In genomic region chr1:9651565-9652378, GRCh38 we compare ENCODE assay signal across 8 cellular contexts. TPM values are rescaled to one million over a fixed set of nuclear protein-coding genes. Genes with fewer than 3 reads are reported as not detected.
DNase-seq lines count a peak whose midpoint lies in the region; ATAC-seq, FAIRE-seq and TF ChIP-seq lines count a peak whose summit lies in the region.

PIK3CD (plus strand) TSS chr1:9651731; CDS start chr1:9710456, 58,725 bp downstream.

- no peak for TF ChIP-seq CTCF in astrocyte of the cerebellum (IDR thresholded peaks at IDR 0.05; ENCODE audit: low read depth, low read length, missing control alignments)

- ATAC-seq in HG03280 (IDR thresholded peaks at IDR 0.05; ENCODE audit: unreplicated experiment), result peak; percentile 39
- ATAC-seq in GM21529 (IDR thresholded peaks at IDR 0.05; ENCODE audit: unreplicated experiment), result no peak

- H3K4me1 ChIP-seq in iPS-20b (ENCODE audit: insufficient read depth, low read length) (no peaks in the 10 kb centered on the region), small intestine (ENCODE audit: control insufficient read depth in 2 of 2, insufficient read depth in 1 of 2, low read depth in 1 of 2, low read length in 1 of 2) (no peaks in the 10 kb centered on the region)

- H3K36me3 ChIP-seq in iPS-20b (ENCODE audit: insufficient read depth, low read depth, low read length), result no peaks in the 10 kb centered on the region
- no peaks in the 10 kb centered on the region for H3K36me3 ChIP-seq in small intestine (ENCODE audit: control insufficient read depth in 2 of 2, insufficient read depth in 2 of 2, low read length in 2 of 2)

- no peak for FAIRE-seq in small intestine (lab: Jason Lieb, UNC)

- H3K4me3 ChIP-seq in astrocyte of the cerebellum (ENCODE audit: low read depth, low read length) (peak within 1 kb of the TSS; percentile 33), iPS-20b (ENCODE audit: low read length) (peak within 1 kb of the TSS; percentile 73), small intestine (ENCODE audit: low read depth in 1 of 2, low read length in 2 of 2) (peak within 1 kb of the TSS; percentile 69 to 70)

- H3K9ac ChIP-seq in iPS-20b (ENCODE audit: low read depth, low read length), result no peak within 1 kb of the TSS; the same call in 1 of the 2 replicates

- no peak within 1 kb of the TSS for H3K27ac ChIP-seq in iPS-20b (ENCODE audit: low read length)
- H3K27ac ChIP-seq in small intestine (ENCODE audit: low read depth in 1 of 2, low read length in 1 of 2), result peak within 1 kb of the TSS; percentile 70 to 77

- H3K27me3 ChIP-seq in iPS-20b (ENCODE audit: insufficient read depth, low read length) (peaks cover 61% of the 10 kb centered on the region), small intestine (ENCODE audit: control insufficient read depth in 2 of 2, insufficient read depth in 2 of 2, low read length in 2 of 2) (peaks cover 4 to 11% of the 10 kb centered on the region in 2 donors)

- in situ Hi-C loops in astrocyte of the cerebellum (cut with HindIII; ENCODE audit: low sequenced_read_pairs), result no loop called here

- 1 to 2% (median 1%) methylated on average over 55 to 94 of the region's 94 CpGs for WGBS in small intestine, 3 donors

- H3K9me3 ChIP-seq in iPS-20b (ENCODE audit: insufficient read depth, low read depth, low read length) (no peaks in the 10 kb centered on the region), small intestine (ENCODE audit: control insufficient read depth, low read depth) (no peaks in the 10 kb centered on the region)

- DNase-seq in ELR (ENCODE audit: low read depth), result peak; percentile 60
- peak; percentile 24 for DNase-seq in SKM-1 treated with dmso at 0.1 percent for 144 hours (lab: John Stamatoyannopoulos, UW; ENCODE audit: unreplicated experiment)
- no peak for DNase-seq in astrocyte of the cerebellum (ENCODE audit: low read depth)
- DNase-seq in small intestine, result no peak
- no peak for DNase-seq in HCEC 1CT

RNA-seq across cellular contexts. Expression of gene PIK3CD, which starts in this region (rescaled TPM):
- polyA plus RNA-seq in small intestine, result 1 to 10 TPM; 1.8 to 3.6 (median 3.5) TPM

Comparison
In these comparisons a context has a peak if more than half of its experiments do, and no peak if none do; other contexts are left out.
1. DNase-seq: peak in ELR (single experiment) and SKM-1 treated with dmso at 0.1 percent for 144 hours (single experiment); none in astrocyte of the cerebellum (single experiment), small intestine (single experiment) and HCEC 1CT (single experiment).
2. Peak in every context shown above with its lines, with median percentiles within 50 percentile points of each other: H3K4me3 ChIP-seq.